Comparison of ENCODE assay signal across 27 cellular contexts in genomic region chr7:16914771-16915170, GRCh38. TPM values are rescaled to one million over a fixed set of nuclear protein-coding genes. Genes with fewer than 3 reads are reported as not detected.
DNase-seq lines count a peak whose midpoint lies in the region; ATAC-seq, FAIRE-seq and TF ChIP-seq lines count a peak whose summit lies in the region.
"Had no signal": no experiment of that assay in that cellular context is flagged by ENCODE, and none has a peak within 500 bp of the region (broad histone marks: within the 10 kb centered on the region; RNA-seq: fewer than 3 reads in every experiment).

No MANE protein-coding gene starts in this region.

- no peaks in the 10 kb centered on the region for H3K36me3 Mint-ChIP-seq in T-helper 2 cell treated with Interferon-gamma antibody and Interleukin-4, amounts not matched to agents 5 μg/mL and 100 μg/mL, for 36 hours (ENCODE audit: low read depth)
- no peaks in the 10 kb centered on the region for H3K36me3 Mint-ChIP-seq in activated CD4-positive, alpha-beta memory T cell treated with anti-CD3 and anti-CD28 coated beads, Interleukin-2, amount 10 ng/mL, durations not matched to agents 7 days and 5 days (ENCODE audit: low read depth)

- FAIRE-seq in bronchial epithelial cell (lab: Jason Lieb, UNC) (no peak), H54 (lab: Jason Lieb, UNC) (no peak)
- FAIRE-seq: A549, H1, islet of Langerhans had no signal

- DNase-seq in DMS53 (lab: John Stamatoyannopoulos, UW) = peak; percentile 74
- DNase-seq in NCI-H510A (lab: John Stamatoyannopoulos, UW) = peak; percentile 24
- DNase-seq in bronchial epithelial cell (ENCODE audit: low read depth) = peak; percentile 88
- no peak for DNase-seq in right lobe of liver
- DNase-seq in T-helper 2 cell treated with Interferon-gamma antibody and Interleukin-4, amounts not matched to agents 5 μg/mL and 100 μg/mL, for 36 hours (ENCODE audit: low spot score) = no peak
- no peak for DNase-seq in activated CD4-positive, alpha-beta memory T cell treated with anti-CD3 and anti-CD28 coated beads, Interleukin-2, amount 10 ng/mL, durations not matched to agents 7 days and 5 days
- no peak for DNase-seq in H54 (ENCODE audit: insufficient read length, low spot score)
- no peak for DNase-seq in hepatic stellate cell (ENCODE audit: low spot score)
- DNase-seq: activated CD4-positive, alpha-beta T cell treated with anti-CD3 and anti-CD28 coated beads for 1 hour; C1 segment of cervical spinal cord; DMS 273 treated with DMSO at 0.1 percent for 48 hours; head of caudate nucleus; NCI-H1105; NCI-H2107; NCI-H526 treated with DMSO at 0.1 percent for 48 hours; stimulated activated CD4-positive, alpha-beta T cell treated with anti-CD3 and anti-CD28 coated beads, Interleukin-12 subunit alpha, Interleukin-12 subunit beta, amount 100 ng/mL, for 4 hours had no signal

- H3K27ac ChIP-seq in right lobe of liver = no peak overlapping the region
- H3K27ac ChIP-seq: HL-60, KMS-11, SJCRH30, thoracic aorta had no signal

- H3K27ac Mint-ChIP-seq in T-helper 2 cell treated with Interferon-gamma antibody and Interleukin-4, amounts not matched to agents 5 μg/mL and 100 μg/mL, for 36 hours = no peak overlapping the region
- no peak overlapping the region for H3K27ac Mint-ChIP-seq in activated CD4-positive, alpha-beta memory T cell treated with anti-CD3 and anti-CD28 coated beads, Interleukin-2, amount 10 ng/mL, durations not matched to agents 7 days and 5 days
- H3K27ac Mint-ChIP-seq: activated T-helper 17 cell treated with anti-CD3 and anti-CD28 coated beads, Interleukin-2, amount 50 U/mL, for 72 hours had no signal

- TF ChIP-seq POLR2A in right lobe of liver (IDR thresholded peaks at IDR 0.05) = no peak
- TF ChIP-seq POLR2A in H54 (IDR thresholded peaks at IDR 0.05; ENCODE audit: low read depth, low read length) = no peak

- no peak overlapping the region for H3K4me3 Mint-ChIP-seq in T-helper 2 cell treated with Interferon-gamma antibody and Interleukin-4, amounts not matched to agents 5 μg/mL and 100 μg/mL, for 36 hours
- no peak overlapping the region for H3K4me3 Mint-ChIP-seq in activated CD4-positive, alpha-beta memory T cell treated with anti-CD3 and anti-CD28 coated beads, Interleukin-2, amount 10 ng/mL, durations not matched to agents 7 days and 5 days
- H3K4me3 Mint-ChIP-seq: activated T-helper 17 cell treated with anti-CD3 and anti-CD28 coated beads, Interleukin-2, amount 50 U/mL, for 72 hours had no signal

- H3K4me1 ChIP-seq in right lobe of liver = no peaks in the 10 kb centered on the region

- 64% methylated on average over 4 of the region's 4 CpGs for WGBS in right lobe of liver (ENCODE audit: insufficient coverage, low coverage, low lambda C conversion rate, missing lambda C conversion rate)

- H3K27me3 ChIP-seq in bronchial epithelial cell (ENCODE audit: control insufficient read depth, insufficient read depth, low read length) = no peaks in the 10 kb centered on the region
- H3K27me3 ChIP-seq in right lobe of liver = no peaks in the 10 kb centered on the region
- H3K27me3 ChIP-seq: SJCRH30 had no signal

- H3K36me3 ChIP-seq in bronchial epithelial cell (ENCODE audit: control insufficient read depth, insufficient read depth, low read length) (no peaks in the 10 kb centered on the region), right lobe of liver (no peaks in the 10 kb centered on the region)
- H3K36me3 ChIP-seq: SJCRH30, thoracic aorta had no signal

- intact Hi-C loops in right lobe of liver (cut with DNase I) = loop anchor here in 1 of 2 donors (5.0 kb wide), 1 partner anchor 217 kb away; no protein-coding TSS in a partner anchor

- H3K4me1 Mint-ChIP-seq in T-helper 2 cell treated with Interferon-gamma antibody and Interleukin-4, amounts not matched to agents 5 μg/mL and 100 μg/mL, for 36 hours (ENCODE audit: low read depth) = peaks cover 9% of the 10 kb centered on the region
- H3K4me1 Mint-ChIP-seq in activated CD4-positive, alpha-beta memory T cell treated with anti-CD3 and anti-CD28 coated beads, Interleukin-2, amount 10 ng/mL, durations not matched to agents 7 days and 5 days = peaks cover 3% of the 10 kb centered on the region
- H3K4me1 Mint-ChIP-seq: activated T-helper 17 cell treated with anti-CD3 and anti-CD28 coated beads, Interleukin-2, amount 50 U/mL, for 72 hours had no signal

- ATAC-seq in right lobe of liver = peak; percentile 26 to 72 (median 56)

- TF ChIP-seq CTCF in bronchial epithelial cell (IDR thresholded peaks at IDR 0.05; ENCODE audit: insufficient read depth, low read length, severe bottlenecking) (no peak), right lobe of liver (IDR thresholded peaks at IDR 0.05) (no peak)

- no peaks in the 10 kb centered on the region for H3K9me3 Mint-ChIP-seq in T-helper 2 cell treated with Interferon-gamma antibody and Interleukin-4, amounts not matched to agents 5 μg/mL and 100 μg/mL, for 36 hours
- no peaks in the 10 kb centered on the region for H3K9me3 Mint-ChIP-seq in activated CD4-positive, alpha-beta memory T cell treated with anti-CD3 and anti-CD28 coated beads, Interleukin-2, amount 10 ng/mL, durations not matched to agents 7 days and 5 days
- H3K9me3 Mint-ChIP-seq: activated T-helper 17 cell treated with anti-CD3 and anti-CD28 coated beads, Interleukin-2, amount 50 U/mL, for 72 hours had no signal

- H3K9me3 ChIP-seq in right lobe of liver = no peaks in the 10 kb centered on the region
- H3K9me3 ChIP-seq: SJCRH30, thoracic aorta had no signal

- H3K27me3 Mint-ChIP-seq in T-helper 2 cell treated with Interferon-gamma antibody and Interleukin-4, amounts not matched to agents 5 μg/mL and 100 μg/mL, for 36 hours (ENCODE audit: low read depth) = peaks cover 12% of the 10 kb centered on the region
- H3K27me3 Mint-ChIP-seq in activated CD4-positive, alpha-beta memory T cell treated with anti-CD3 and anti-CD28 coated beads, Interleukin-2, amount 10 ng/mL, durations not matched to agents 7 days and 5 days = peaks cover 8% of the 10 kb centered on the region

- POLR2A ChIA-PET in activated CD4-positive, alpha-beta memory T cell treated with anti-CD3 and anti-CD28 coated beads, Interleukin-2, amount 10 ng/mL, durations not matched to agents 7 days and 5 days (lab: Charles Lee) = no interaction called here

- no peak overlapping the region for H3K4me3 ChIP-seq in bronchial epithelial cell (ENCODE audit: low read depth, low read length)
- H3K4me3 ChIP-seq in right lobe of liver = no peak overlapping the region
- H3K4me3 ChIP-seq: A549, SJCRH30, thoracic aorta had no signal

- CTCF ChIA-PET in activated CD4-positive, alpha-beta memory T cell treated with anti-CD3 and anti-CD28 coated beads, Interleukin-2, amount 10 ng/mL, durations not matched to agents 7 days and 5 days (lab: Charles Lee) = no interaction called here

RNA-seq across cellular contexts. Expression of gene AGR3, which starts 33.0 kb away (rescaled TPM):
- total RNA-seq in bronchial epithelial cell = not detected in 2 replicates
- total RNA-seq in right lobe of liver = not detected
- total RNA-seq in activated CD4-positive, alpha-beta memory T cell treated with anti-CD3 and anti-CD28 coated beads, Interleukin-2, amount 10 ng/mL, durations not matched to agents 7 days and 5 days = not detected
- total RNA-seq: activated T-helper 17 cell treated with anti-CD3 and anti-CD28 coated beads, Interleukin-2, amount 50 U/mL, for 72 hours; esophagus mucosa; H1; mesenteric fat pad; pulmonary artery endothelial cell; SJCRH30 had no signal

Comparison
In these comparisons a context has a peak if more than half of its experiments do, and no peak if none do; other contexts are left out.
1. DNase-seq: peak in DMS53 (single experiment), NCI-H510A (single experiment) and bronchial epithelial cell (single experiment); none in right lobe of liver (0 of 3), T-helper 2 cell treated with Interferon-gamma antibody and Interleukin-4, amounts not matched to agents 5 μg/mL and 100 μg/mL, for 36 hours (single experiment), activated CD4-positive, alpha-beta memory T cell treated with anti-CD3 and anti-CD28 coated beads, Interleukin-2, amount 10 ng/mL, durations not matched to agents 7 days and 5 days (single experiment), H54 (single experiment) and hepatic stellate cell (single experiment).